In genomic region chr1:154411525-154411924, GRCh38 we compare ENCODE assay signal across 21 cellular contexts. TPM values are rescaled to one million over a fixed set of nuclear protein-coding genes. Genes with fewer than 3 reads are reported as not detected.
DNase-seq lines count a peak whose midpoint lies in the region; ATAC-seq and TF ChIP-seq lines count a peak whose summit lies in the region.
"Had no signal": no experiment of that assay in that cellular context is flagged by ENCODE, and none has a peak within 500 bp of the region (broad histone marks: within the 10 kb centered on the region; RNA-seq: fewer than 3 reads in every experiment).

No MANE protein-coding gene starts in this region.

- peaks cover 83% of the 10 kb centered on the region for H3K4me1 ChIP-seq in left ventricle myocardium inferior

- no peak for TF ChIP-seq CTCF in left ventricle myocardium inferior (IDR thresholded peaks at IDR 0.05; ENCODE audit: borderline replicate concordance)

- H3K36me3 ChIP-seq in left ventricle myocardium inferior: no peaks in the 10 kb centered on the region
- H3K36me3 ChIP-seq: ascending aorta, esophagus squamous epithelium had no signal

- ATAC-seq in left ventricle myocardium superior: no peak
- no peak for ATAC-seq in T-helper 17 cell
- no peak for ATAC-seq in memory B cell (ENCODE audit: low read depth)
- ATAC-seq in GM18858 (IDR thresholded peaks at IDR 0.05; ENCODE audit: unreplicated experiment): no peak
- ATAC-seq in GM19455 (IDR thresholded peaks at IDR 0.05; ENCODE audit: unreplicated experiment): no peak
- ATAC-seq: activated naive CD4-positive, alpha-beta T cell treated with anti-CD3 and anti-CD28 coated beads, Interleukin-2, amount 50 U/mL, for 72 hours; Right ventricle myocardium inferior; stimulated activated naive CD8-positive, alpha-beta T cell treated with anti-CD3 and anti-CD28 coated beads, Interleukin-15, Interleukin-2, amounts not matched to agents 100 U/mL and 50 U/mL, for 24 hours had no signal

- H3K27me3 Mint-ChIP-seq in T-helper 17 cell: no peaks in the 10 kb centered on the region
- H3K27me3 Mint-ChIP-seq in memory B cell: no peaks in the 10 kb centered on the region
- H3K27me3 Mint-ChIP-seq: central memory CD8-positive, alpha-beta T cell had no signal

- H3K9me3 Mint-ChIP-seq in memory B cell: no peaks in the 10 kb centered on the region
- H3K9me3 Mint-ChIP-seq: activated naive CD4-positive, alpha-beta T cell treated with anti-CD3 and anti-CD28 coated beads, Interleukin-2, amount 50 U/mL, for 72 hours; central memory CD8-positive, alpha-beta T cell; nephron progenitor cell had no signal

- H3K27me3 ChIP-seq in left ventricle myocardium inferior (ENCODE audit: low read depth): no peaks in the 10 kb centered on the region
- H3K27me3 ChIP-seq: ascending aorta, esophagus squamous epithelium, tibial artery had no signal

- H3K4me3 Mint-ChIP-seq in T-helper 17 cell (peak overlapping the region; percentile 76), memory B cell (no peak overlapping the region)
- H3K4me3 Mint-ChIP-seq: central memory CD8-positive, alpha-beta T cell; nephron progenitor cell had no signal

- H3K4me3 ChIP-seq in left ventricle myocardium inferior: no peak overlapping the region
- H3K4me3 ChIP-seq: ascending aorta, esophagus squamous epithelium, tibial artery had no signal

- H3K36me3 Mint-ChIP-seq in T-helper 17 cell (ENCODE audit: low read depth) (peaks cover 5% of the 10 kb centered on the region), memory B cell (no peaks in the 10 kb centered on the region)
- H3K36me3 Mint-ChIP-seq: activated naive CD4-positive, alpha-beta T cell treated with anti-CD3 and anti-CD28 coated beads, Interleukin-2, amount 50 U/mL, for 72 hours had no signal

- H3K4me1 Mint-ChIP-seq in T-helper 17 cell (peaks cover 59% of the 10 kb centered on the region), memory B cell (peaks cover 47% of the 10 kb centered on the region)

- no peak for DNase-seq in left ventricle myocardium inferior
- DNase-seq in left ventricle myocardium superior: no peak
- DNase-seq in T-helper 17 cell: no peak
- DNase-seq in memory B cell (ENCODE audit: low spot score in 2 of 2): no peak
- no peak for DNase-seq in midbrain (lab: John Stamatoyannopoulos, UW)
- DNase-seq in cerebellar nuclear complex (lab: John Stamatoyannopoulos, UW): no peak
- DNase-seq: activated CD8-positive, alpha-beta memory T cell treated with anti-CD3 and anti-CD28 coated beads, Interleukin-2, amount 50 U/mL, for 48 hours; esophagus squamous epithelium; HCEC 1CT; NCI-H1436; NCI-H526; nephron progenitor cell; stimulated activated CD4-positive, alpha-beta T cell treated with anti-CD3 and anti-CD28 coated beads, Interleukin-2, amount 100 ng/mL, for 24 hours; stimulated activated naive CD8-positive, alpha-beta T cell treated with anti-CD3 and anti-CD28 coated beads, Interleukin-15, Interleukin-2, amounts not matched to agents 100 U/mL and 50 U/mL, for 24 hours had no signal

- intact Hi-C loops in left ventricle myocardium inferior (cut with micrococcal nuclease): no loop called here
- intact Hi-C loops in left ventricle myocardium superior (cut with micrococcal nuclease): no loop called here

- H3K27ac Mint-ChIP-seq in T-helper 17 cell (peak overlapping the region; percentile 98), memory B cell (peak overlapping the region; percentile 43)
- H3K27ac Mint-ChIP-seq: nephron progenitor cell had no signal

- H3K27ac ChIP-seq in left ventricle myocardium inferior (replicated peaks): peak overlapping the region; percentile 16
- H3K27ac ChIP-seq: ascending aorta, tibial artery had no signal

- H3K9me3 ChIP-seq in left ventricle myocardium inferior (replicated peaks) (no peaks in the 10 kb centered on the region), T-helper 17 cell (ENCODE audit: control insufficient read depth, low read length, poor library complexity, severe bottlenecking) (no peaks in the 10 kb centered on the region)
- H3K9me3 ChIP-seq: ascending aorta, esophagus squamous epithelium, tibial artery had no signal

RNA-seq across cellular contexts. Expression of gene IL6R, which starts 6.4 kb away (rescaled TPM):
- 10.5 TPM for total RNA-seq in left ventricle myocardium inferior
- 15.3 TPM for total RNA-seq in left ventricle myocardium superior
- 10 to 100 TPM; 72.8 to 79.0 TPM for total RNA-seq in T-helper 17 cell
